ENCODE assay signal across 18 cellular contexts in the genomic region with DNA sequence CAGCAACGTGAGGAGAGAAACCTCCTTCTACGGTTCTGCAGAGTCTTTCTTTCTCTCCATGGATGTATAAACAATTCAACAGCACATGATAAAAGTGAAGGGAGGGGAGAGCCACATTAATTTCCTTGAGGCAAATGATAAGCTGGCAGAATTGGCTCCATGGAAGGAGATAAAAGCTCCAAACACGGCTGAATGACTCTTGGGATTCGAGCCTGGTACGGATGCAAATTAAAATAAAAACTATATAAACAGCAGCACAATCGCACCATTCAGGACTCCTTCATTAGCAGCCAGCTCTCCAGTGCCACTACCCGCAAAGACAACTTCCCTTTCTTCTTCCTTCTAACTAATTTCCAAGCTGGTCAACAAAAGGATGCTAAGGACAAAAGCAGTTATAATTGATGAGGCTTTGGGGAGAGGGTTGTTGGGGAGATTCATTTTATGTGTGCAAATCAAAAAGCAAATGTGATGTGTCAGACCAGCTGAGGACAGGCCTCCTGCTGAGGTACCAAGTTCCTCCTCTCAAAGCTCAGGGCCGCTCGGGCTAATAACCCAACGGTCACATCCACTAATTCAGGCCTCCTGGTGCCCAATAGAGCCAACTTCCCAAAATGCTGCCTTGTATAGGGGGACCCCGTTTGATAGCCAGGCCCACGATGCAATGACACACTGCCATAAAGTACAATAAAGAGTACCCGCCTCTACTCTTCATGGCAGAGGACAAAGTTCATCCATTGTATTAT.
A peak's percentile ranks its signal among the peaks of the same experiment; 100 is the strongest.
DNase-seq lines count a peak whose midpoint lies in the region; ATAC-seq, FAIRE-seq and TF ChIP-seq lines count a peak whose summit lies in the region.
"Had no signal": no experiment of that assay in that cellular context is flagged by ENCODE, and none has a peak within 500 bp of the region (broad histone marks: within the 10 kb centered on the region; RNA-seq: fewer than 3 reads in every experiment).

No MANE protein-coding gene starts in this region.

- no peak overlapping the region for H2AK5ac ChIP-seq in H9 (ENCODE audit: insufficient read length, low read length)

- no peaks in the 10 kb centered on the region for H3K79me1 ChIP-seq in H9 (ENCODE audit: insufficient read depth, low read depth, low read length, poor library complexity, severe bottlenecking)

- no peak overlapping the region for H4K8ac ChIP-seq in H9 (replicated peaks; ENCODE audit: insufficient read length, low read depth, low read length)

- H2BK5ac ChIP-seq in H9 (ENCODE audit: insufficient read length, low read length) = no peak overlapping the region

- no peak for TF ChIP-seq EP300 in esophagus muscularis mucosa (IDR thresholded peaks at IDR 0.05)

- no peak overlapping the region for H2AFZ ChIP-seq in H9 (ENCODE audit: low read length)

- H3K56ac ChIP-seq in H9 (ENCODE audit: insufficient read length, low read depth, low read length) = no peak overlapping the region

- H3K79me2 ChIP-seq in H9 (ENCODE audit: insufficient read depth, low read length) = no peaks in the 10 kb centered on the region

- H2BK20ac ChIP-seq in H9 (ENCODE audit: low read depth, low read length, poor library complexity, severe bottlenecking) = no peak overlapping the region

- H3K27me3 Mint-ChIP-seq in immature natural killer cell (ENCODE audit: low read depth in 3 of 3) (peaks cover 0 to 4% (median 0%) of the 10 kb centered on the region in 3 donors), H9 (ENCODE audit: low read depth) (no peaks in the 10 kb centered on the region; the same call in none of the 2 replicates)
- H3K27me3 Mint-ChIP-seq: central memory CD8-positive, alpha-beta T cell had no signal

- H4K91ac ChIP-seq in H9 (ENCODE audit: insufficient read length, low read depth, low read length) = no peak overlapping the region

- no peaks in the 10 kb centered on the region for H3K36me3 ChIP-seq in BLaER1 treated with 17β-estradiol and CSF1 and Interleukin-3, amounts not matched to agents 10 nM and 100 nM
- no peaks in the 10 kb centered on the region for H3K36me3 ChIP-seq in esophagus muscularis mucosa
- H3K36me3 ChIP-seq: thoracic aorta had no signal

- H4K20me1 ChIP-seq in BLaER1 treated with 17β-estradiol and CSF1 and Interleukin-3, amounts not matched to agents 10 nM and 100 nM = no peaks in the 10 kb centered on the region
- H4K20me1 ChIP-seq in H9 (ENCODE audit: control insufficient read depth, insufficient read depth, insufficient read length) = no peaks in the 10 kb centered on the region

- H3K36me3 Mint-ChIP-seq in immature natural killer cell = peaks cover 0 to under 1% (median 0%) of the 10 kb centered on the region in 3 donors
- no peaks in the 10 kb centered on the region for H3K36me3 Mint-ChIP-seq in H9 (ENCODE audit: insufficient read depth in 1 of 3, low read depth in 3 of 3)
- H3K36me3 Mint-ChIP-seq: activated naive CD4-positive, alpha-beta T cell treated with anti-CD3 and anti-CD28 coated beads, Interleukin-2, amount 50 U/mL, for 72 hours had no signal

- no peaks in the 10 kb centered on the region for H3K27me3 ChIP-seq in BLaER1 treated with 17β-estradiol and CSF1 and Interleukin-3, amounts not matched to agents 10 nM and 100 nM
- no peaks in the 10 kb centered on the region for H3K27me3 ChIP-seq in esophagus muscularis mucosa
- no peaks in the 10 kb centered on the region for H3K27me3 ChIP-seq in H9 (ENCODE audit: insufficient read depth, low read length)

- H3K9me3 ChIP-seq in BLaER1 treated with 17β-estradiol and CSF1 and Interleukin-3, amounts not matched to agents 10 nM and 100 nM (replicated peaks in 1 of 11) = peaks cover 0 to 4% (median 3%) of the 10 kb centered on the region in 11 experiments; a peak in 4 of 22 replicates
- H3K9me3 ChIP-seq in esophagus muscularis mucosa = no peaks in the 10 kb centered on the region
- no peaks in the 10 kb centered on the region for H3K9me3 ChIP-seq in H9 (ENCODE audit: control insufficient read depth, low read depth, low read length)
- H3K9me3 ChIP-seq: thoracic aorta had no signal

- no peak overlapping the region for H2BK120ac ChIP-seq in H9 (ENCODE audit: low read depth, low read length, poor library complexity, severe bottlenecking)

- no peak overlapping the region for H3K27ac Mint-ChIP-seq in immature natural killer cell
- H3K27ac Mint-ChIP-seq in H9 = no peak overlapping the region

- H3K9me3 Mint-ChIP-seq in immature natural killer cell (peaks cover 0 to 2% (median 0%) of the 10 kb centered on the region in 6 donors), H9 (no peaks in the 10 kb centered on the region)
- H3K9me3 Mint-ChIP-seq: central memory CD8-positive, alpha-beta T cell had no signal

- intact Hi-C loops in esophagus muscularis mucosa (cut with DNase I) = no loop called here

- H3K4me1 ChIP-seq in BLaER1 treated with 17β-estradiol and CSF1 and Interleukin-3, amounts not matched to agents 10 nM and 100 nM = peaks cover 41 to 69% (median 50%) of the 10 kb centered on the region in 10 experiments
- peaks cover 8 to 72% (median 55%) of the 10 kb centered on the region in 4 donors for H3K4me1 ChIP-seq in esophagus muscularis mucosa
- H3K4me1 ChIP-seq in H9 (ENCODE audit: insufficient read depth, low read length) = peaks cover 9% of the 10 kb centered on the region; the same call in 1 of the 2 replicates

- no peak for ATAC-seq in HG03571 (IDR thresholded peaks at IDR 0.05; ENCODE audit: unreplicated experiment)
- ATAC-seq: activated naive CD4-positive, alpha-beta T cell treated with anti-CD3 and anti-CD28 coated beads, Interleukin-2, amount 50 U/mL, for 72 hours; Right ventricle myocardium inferior had no signal

- H3K9ac ChIP-seq in BLaER1 treated with 17β-estradiol and CSF1 and Interleukin-3, amounts not matched to agents 10 nM and 100 nM = no peak overlapping the region
- no peak overlapping the region for H3K9ac ChIP-seq in H9 (ENCODE audit: extremely low read depth, insufficient read length, low read length)

- H2BK12ac ChIP-seq in H9 (ENCODE audit: insufficient read length, low read depth, low read length) = no peak overlapping the region

- H3K4me3 Mint-ChIP-seq in immature natural killer cell (no peak overlapping the region), H9 (no peak overlapping the region)
- H3K4me3 Mint-ChIP-seq: central memory CD8-positive, alpha-beta T cell had no signal

- H3K23me2 ChIP-seq in H9 (ENCODE audit: insufficient read length, low read depth, low read length, poor library complexity, severe bottlenecking) = no peaks in the 10 kb centered on the region

- DNase-seq in NCI-H526 (lab: John Stamatoyannopoulos, UW) (peak; percentile 98 to 99), esophagus muscularis mucosa (ENCODE audit: extremely low spot score) (no peak), nucleus accumbens (lab: John Stamatoyannopoulos, UW) (peak in 40 of 56 donors; percentile 19 to 84 (median 56)), HTR-8/SVneo (ENCODE audit: insufficient read length, low spot score) (no peak), immature natural killer cell (no peak), H9 (no peak)
- DNase-seq: glutamatergic neuron, kidney glomerular epithelial cell, NCI-H2171, T-helper 2 cell had no signal

- 0 out of 22 replicates have a peak overlapping the region, but pooled peaks of 1 of the 11 experiments have one; percentile 83 for H3K27ac ChIP-seq in BLaER1 treated with 17β-estradiol and CSF1 and Interleukin-3, amounts not matched to agents 10 nM and 100 nM
- H3K27ac ChIP-seq in esophagus muscularis mucosa (replicated peaks in 1 of 4) = peak overlapping the region; percentile 7 to 71 (median 58)
- no peak overlapping the region for H3K27ac ChIP-seq in H9 (ENCODE audit: insufficient read length, low read depth, low read length)
- H3K27ac ChIP-seq: epithelial cell of prostate, thoracic aorta had no signal

- H3K4me3 ChIP-seq in BLaER1 treated with 17β-estradiol and CSF1 and Interleukin-3, amounts not matched to agents 10 nM and 100 nM = no peak overlapping the region
- no peak overlapping the region for H3K4me3 ChIP-seq in esophagus muscularis mucosa
- H3K4me3 ChIP-seq: thoracic aorta had no signal

- peak overlapping the region; percentile 75 to 97 (median 92) for H3K4me2 ChIP-seq in BLaER1 treated with 17β-estradiol and CSF1 and Interleukin-3, amounts not matched to agents 10 nM and 100 nM
- no peak overlapping the region for H3K4me2 ChIP-seq in H9 (ENCODE audit: insufficient read depth, insufficient read length, low read length)

- H3K14ac ChIP-seq in H9 (ENCODE audit: insufficient read depth, low read length) = no peak overlapping the region

- H4K5ac ChIP-seq in H9 (ENCODE audit: insufficient read length, low read depth, low read length) = no peak overlapping the region

- H3K18ac ChIP-seq in H9 (ENCODE audit: insufficient read length, low read depth, low read length) = no peak overlapping the region

- FAIRE-seq in HTR-8/SVneo (lab: Jason Lieb, UNC) = no peak
- FAIRE-seq: D721Med had no signal

- H3K4ac ChIP-seq in H9 (ENCODE audit: low read depth, low read length) = no peak overlapping the region

- TF ChIP-seq POLR2A in esophagus muscularis mucosa (IDR thresholded peaks at IDR 0.05; ENCODE audit: low read depth) = no peak

- H2BK15ac ChIP-seq in H9 (ENCODE audit: low read depth, low read length) = no peak overlapping the region

- no peak overlapping the region for H3K23ac ChIP-seq in H9 (ENCODE audit: insufficient read length, low read depth, low read length)

- H3T11ph ChIP-seq in H9 (ENCODE audit: low read length) = no peak overlapping the region

- 67% methylated on average over 13 of the region's 13 CpGs for WGBS in esophagus muscularis mucosa
- WGBS in H9 (ENCODE audit: extremely low coverage, insufficient read length, low lambda C conversion rate) = no CpG with 5 or more reads among the region's 13 CpGs

- TF ChIP-seq CTCF in esophagus muscularis mucosa (IDR thresholded peaks at IDR 0.05) = no peak
- no peak for TF ChIP-seq CTCF in H9 (conservative IDR thresholded peaks at IDR 0.05)

- H3K4me1 Mint-ChIP-seq in immature natural killer cell (peaks cover 12 to 13% of the 10 kb centered on the region in 2 donors), H9 (peaks cover 51 to 59% of the 10 kb centered on the region in 2 experiments)

Comparison
In these comparisons a context has a peak if more than half of its experiments do, and no peak if none do; other contexts are left out.
1. DNase-seq: peak in NCI-H526 (2 of 2) and nucleus accumbens (40 of 56); none in esophagus muscularis mucosa (single experiment), HTR-8/SVneo (single experiment), immature natural killer cell (0 of 3) and H9 (single experiment).